ENCODE assay signal across 15 cellular contexts in genomic region chr17:78739331-78739853, GRCh38. TPM values are rescaled to one million over a fixed set of nuclear protein-coding genes. Genes with fewer than 3 reads are reported as not detected.
DNase-seq lines count a peak whose midpoint lies in the region; ATAC-seq, FAIRE-seq and TF ChIP-seq lines count a peak whose summit lies in the region.
"Had no signal": no experiment of that assay in that cellular context is flagged by ENCODE, and none has a peak within 500 bp of the region (broad histone marks: within the 10 kb centered on the region; RNA-seq: fewer than 3 reads in every experiment).

No MANE protein-coding gene starts in this region.

- in situ Hi-C loops in K562 (cut with MboI): no loop called here

- H2BK15ac ChIP-seq in mesendoderm (replicated peaks; ENCODE audit: low read depth): no peak overlapping the region

- no peak for FAIRE-seq in K562 (lab: Jason Lieb, UNC)

- H3K9ac ChIP-seq in K562 (ENCODE audit: insufficient read depth in 1 of 2, low read depth in 2 of 2, low read length in 2 of 2) (no peak overlapping the region), mesendoderm (ENCODE audit: low read length) (no peak overlapping the region)

- H3K27ac Mint-ChIP-seq in stimulated activated effector memory CD8-positive, alpha-beta T cell treated with anti-CD3 and anti-CD28 coated beads, Interleukin-12 subunit alpha, Interleukin-12 subunit beta, amount 100 ng/mL, for 72 hours: peak overlapping the region; percentile 88
- no peak overlapping the region for H3K27ac Mint-ChIP-seq in type B pancreatic cell
- H3K27ac Mint-ChIP-seq: nephron had no signal

- intact Hi-C loops in K562 (cut with micrococcal nuclease): no loop called here

- H3K79me2 ChIP-seq in K562 (ENCODE audit: control insufficient read depth, insufficient read depth, low read length): peaks cover 34% of the 10 kb centered on the region
- no peaks in the 10 kb centered on the region for H3K79me2 ChIP-seq in mesendoderm (ENCODE audit: control insufficient read depth, insufficient read depth, low read length)

- H3K56ac ChIP-seq in mesendoderm (ENCODE audit: low read length): no peak overlapping the region

- no peaks in the 10 kb centered on the region for H3K27me3 Mint-ChIP-seq in type B pancreatic cell

- H3K27ac ChIP-seq in K562 (ENCODE audit: extremely low read depth, low read depth, low read length): no peak overlapping the region
- no peak overlapping the region for H3K27ac ChIP-seq in mesendoderm (ENCODE audit: low read depth, low read length)

- H3K9me3 ChIP-seq in K562 (replicated peaks; ENCODE audit: control insufficient read depth, insufficient read depth, low read depth, low read length): no peaks in the 10 kb centered on the region

- peaks cover 85% of the 10 kb centered on the region for H3K36me3 Mint-ChIP-seq in stimulated activated effector memory CD8-positive, alpha-beta T cell treated with anti-CD3 and anti-CD28 coated beads, Interleukin-12 subunit alpha, Interleukin-12 subunit beta, amount 100 ng/mL, for 72 hours
- H3K36me3 Mint-ChIP-seq in type B pancreatic cell: peaks cover 8% of the 10 kb centered on the region

- H3K4me3 Mint-ChIP-seq in stimulated activated effector memory CD8-positive, alpha-beta T cell treated with anti-CD3 and anti-CD28 coated beads, Interleukin-12 subunit alpha, Interleukin-12 subunit beta, amount 100 ng/mL, for 72 hours: peak overlapping the region; percentile 31
- no peak overlapping the region for H3K4me3 Mint-ChIP-seq in type B pancreatic cell
- H3K4me3 Mint-ChIP-seq: H9, nephron had no signal

- no peak overlapping the region for H4K5ac ChIP-seq in mesendoderm (ENCODE audit: low read length)

- no peak overlapping the region for H3K4ac ChIP-seq in mesendoderm (ENCODE audit: low read depth, low read length)

- peaks cover 4% of the 10 kb centered on the region for H3K9me1 ChIP-seq in K562 (ENCODE audit: control insufficient read depth, insufficient read depth, low read length)

- H2BK120ac ChIP-seq in mesendoderm (ENCODE audit: low read depth, low read length): no peak overlapping the region

- H3K18ac ChIP-seq in mesendoderm (ENCODE audit: low read length): no peak overlapping the region

- TF ChIP-seq CTCF in K562 (IDR thresholded peaks at IDR 0.05 in 2 of 3, conservative IDR thresholded peaks at IDR 0.05 in 1 of 3; ENCODE audit: insufficient read depth in 2 of 3, low read depth in 1 of 3, low read length in 3 of 3) (no peak), type B pancreatic cell (conservative IDR thresholded peaks at IDR 0.05) (no peak)

- no peak overlapping the region for H2AK5ac ChIP-seq in mesendoderm (ENCODE audit: low read length)

- DNase-seq in activated CD8-positive, alpha-beta memory T cell treated with anti-CD3 and anti-CD28 coated beads for 24 hours: peak; percentile 60
- no peak for DNase-seq in activated CD8-positive, alpha-beta memory T cell treated with anti-CD3 and anti-CD28 coated beads, Interleukin-2, amount 50 U/mL, for 48 hours
- DNase-seq in MV-4-11 (lab: John Stamatoyannopoulos, UW) (peak; percentile 28), K562 (ENCODE audit: extremely low read depth in 1 of 4, low spot score in 3 of 4) (no peak), mesendoderm (no peak), type B pancreatic cell (ENCODE audit: extremely low spot score, unreplicated experiment) (no peak), HCEC 1CT (no peak)
- DNase-seq in stimulated activated effector memory CD8-positive, alpha-beta T cell treated with anti-CD3 and anti-CD28 coated beads, Interleukin-12 subunit alpha, Interleukin-12 subunit beta, amount 100 ng/mL, for 72 hours (ENCODE audit: low spot score in 2 of 2): no peak
- DNase-seq: H9; IMR-90; NCI-H2171; PC-3; stimulated activated naive CD4-positive, alpha-beta T cell had no signal

- H3K9me3 Mint-ChIP-seq in stimulated activated effector memory CD8-positive, alpha-beta T cell treated with anti-CD3 and anti-CD28 coated beads, Interleukin-12 subunit alpha, Interleukin-12 subunit beta, amount 100 ng/mL, for 72 hours: no peaks in the 10 kb centered on the region
- H3K9me3 Mint-ChIP-seq in type B pancreatic cell: no peaks in the 10 kb centered on the region
- H3K9me3 Mint-ChIP-seq: H9, nephron had no signal

- POLR2A ChIA-PET in K562 (lab: Yijun Ruan, JAX): interaction anchor here (0.7 kb wide), 1 partner anchor 275 kb away, joined by 3 read pairs; no protein-coding TSS in a partner anchor

- WGBS in K562 (ENCODE audit: insufficient coverage, low coverage, missing lambda C conversion rate): 78% methylated on average over 6 of the region's 7 CpGs
- no CpG with 5 or more reads among the region's 7 CpGs for WGBS in mesendoderm (ENCODE audit: extremely low coverage, insufficient coverage, low lambda C conversion rate)

- H3K27me3 ChIP-seq in K562 (ENCODE audit: control insufficient read depth in 2 of 2, insufficient read depth in 2 of 2, low read length in 2 of 2) (no peaks in the 10 kb centered on the region), mesendoderm (ENCODE audit: insufficient read depth, low read length, poor library complexity) (no peaks in the 10 kb centered on the region)

- peaks cover 90% of the 10 kb centered on the region for H3K4me1 Mint-ChIP-seq in stimulated activated effector memory CD8-positive, alpha-beta T cell treated with anti-CD3 and anti-CD28 coated beads, Interleukin-12 subunit alpha, Interleukin-12 subunit beta, amount 100 ng/mL, for 72 hours
- H3K4me1 Mint-ChIP-seq in type B pancreatic cell (ENCODE audit: unreplicated experiment): peaks cover 58% of the 10 kb centered on the region

- no peak overlapping the region for H2AFZ ChIP-seq in K562 (ENCODE audit: low read depth, low read length)

- no peak overlapping the region for H3K4me3 ChIP-seq in K562
- no peak overlapping the region for H3K4me3 ChIP-seq in mesendoderm (ENCODE audit: low read length)

- no peak for TF ChIP-seq POLR2A in K562 (conservative IDR thresholded peaks at IDR 0.05)

- no peak for ATAC-seq in K562
- no peak for ATAC-seq in stimulated activated effector memory CD8-positive, alpha-beta T cell treated with anti-CD3 and anti-CD28 coated beads, Interleukin-12 subunit alpha, Interleukin-12 subunit beta, amount 100 ng/mL, for 72 hours
- ATAC-seq: esophagus mucosa, PC-3 had no signal

- H3K79me1 ChIP-seq in mesendoderm (ENCODE audit: low read length): peaks cover 3% of the 10 kb centered on the region

- no peak for TF ChIP-seq EP300 in K562 (IDR thresholded peaks at IDR 0.05; ENCODE audit: low read length)

- H4K8ac ChIP-seq in mesendoderm (ENCODE audit: low read depth, low read length): no peak overlapping the region

- TF ChIP-seq RAD21 in K562 (CRISPR knock-in tag; conservative IDR thresholded peaks at IDR 0.05 in 1 of 2, IDR thresholded peaks at IDR 0.05 in 1 of 2): no peak

- H3K36me3 ChIP-seq in K562 (ENCODE audit: control insufficient read depth, insufficient read depth, low read length) (no peaks in the 10 kb centered on the region), mesendoderm (ENCODE audit: control insufficient read depth, insufficient read depth, low read length) (no peaks in the 10 kb centered on the region)

- CTCF ChIA-PET in K562 (lab: Yijun Ruan, JAX; ENCODE audit: low intra/inter-chr PET ratio): no interaction called here

- BruUV-seq in K562 (replicated peaks; lab: Mats Ljungman, UMichigan): no TSS peak

- peaks cover 37% of the 10 kb centered on the region for H4K20me1 ChIP-seq in K562 (replicated peaks; ENCODE audit: control insufficient read depth, insufficient read depth, low read length)

- H2BK5ac ChIP-seq in mesendoderm (ENCODE audit: low read length): no peak overlapping the region

- peaks cover 20 to 28% of the 10 kb centered on the region in 2 experiments for H3K4me1 ChIP-seq in K562 (replicated peaks in 1 of 2; ENCODE audit: control insufficient read depth in 2 of 2, insufficient read depth in 2 of 2, low read length in 2 of 2)
- H3K4me1 ChIP-seq in mesendoderm (ENCODE audit: control insufficient read depth, low read depth, low read length): peaks cover 24% of the 10 kb centered on the region

- H3K4me2 ChIP-seq in K562 (ENCODE audit: insufficient read depth, low read length): no peak overlapping the region
- H3K4me2 ChIP-seq in mesendoderm (ENCODE audit: low read length): no peak overlapping the region

- no peak overlapping the region for H3K23ac ChIP-seq in mesendoderm (ENCODE audit: low read length)

TF ChIP-seq in K562, 482 proteins besides CTCF, POLR2A, EP300 and RAD21 (continues in another document):
- TF ChIP-seq HOXB6 (CRISPR knock-in tag; IDR thresholded peaks at IDR 0.05; ENCODE audit: borderline replicate concordance) (no peak), ZNF316 (IDR thresholded peaks at IDR 0.05) (peak; percentile 51)

RNA-seq across cellular contexts. Expression of gene CYTH1, which starts 42.7 kb away (rescaled TPM):
- total RNA-seq in K562 (2011; cell fraction: chromatin; rRNA removed; ENCODE audit: low replicate concordance): 59.2 and 70.8 TPM in 2 replicates
- 27.7 and 37.1 TPM in 2 replicates for total RNA-seq in K562 (2011; cell fraction: nucleolus; rRNA removed)
- 34.9 and 43.7 TPM in 2 replicates for total RNA-seq in K562 (2011; cell fraction: nucleoplasm; rRNA removed)
- 15.0 and 15.1 TPM in 2 replicates for total RNA-seq in K562 (2014; rRNA removed)
- total RNA-seq in K562 (2014; rRNA removed; fragmentation: Illumina TruSeq; extraction: Trizol): 16.8 and 18.3 TPM in 2 replicates
- total RNA-seq in K562 (2015; rRNA removed; fragmentation: Illumina TruSeq; extraction: Trizol): 19.6 and 21.2 TPM in 2 replicates
- 24.4 and 27.7 TPM in 2 replicates for total RNA-seq in K562 (2021)
- 16.1 and 16.5 TPM in 2 replicates for polyA plus RNA-seq in K562 (2011; rRNA removed)
- 14.2 and 14.9 TPM in 2 replicates for polyA plus RNA-seq in K562 (2011; cell fraction: cytosol; rRNA removed)
- polyA plus RNA-seq in K562 (2011; cell fraction: nucleus; rRNA removed): 71.2 and 83.3 TPM in 2 replicates
- polyA plus RNA-seq in K562 (2012): 17.4 and 27.1 TPM in 2 replicates
- polyA plus RNA-seq in K562 (2014; fragmentation: Illumina TruSeq; extraction: Trizol): 20.5 and 24.1 TPM in 2 replicates
- under 1 TPM; 0.52 to 0.70 TPM for polyA plus RNA-seq in K562 (2014; fragmentation: Nextera tagmentation; extraction: Ambion mirVana)
- 25.1 and 25.4 TPM in 2 replicates for polyA plus RNA-seq in K562 (2014; rRNA removed)
- polyA minus RNA-seq in K562 (2011; rRNA and poly(A)+ RNA removed): 12.2 and 12.3 TPM in 2 replicates
- polyA minus RNA-seq in K562 (2011; cell fraction: cytosol; rRNA and poly(A)+ RNA removed): 6.5 and 8.0 TPM in 2 replicates
- 12.8 and 20.0 TPM in 2 replicates for polyA minus RNA-seq in K562 (2011; cell fraction: nucleus; rRNA and poly(A)+ RNA removed)
- 6.8 TPM for polyA plus RNA-seq in mesendoderm (2013, experiment 1 of 2)
- 6.3 TPM for polyA plus RNA-seq in mesendoderm (2013, experiment 2 of 2)
- 18.8 and 30.3 TPM in 2 replicates for total RNA-seq in type B pancreatic cell (ENCODE audit: low replicate concordance)

Comparison
In these comparisons a context has a peak if more than half of its experiments do, and no peak if none do; other contexts are left out.
1. DNase-seq: peak in activated CD8-positive, alpha-beta memory T cell treated with anti-CD3 and anti-CD28 coated beads for 24 hours (single experiment) and MV-4-11 (single experiment); none in activated CD8-positive, alpha-beta memory T cell treated with anti-CD3 and anti-CD28 coated beads, Interleukin-2, amount 50 U/mL, for 48 hours (single experiment), K562 (0 of 4), stimulated activated effector memory CD8-positive, alpha-beta T cell treated with anti-CD3 and anti-CD28 coated beads, Interleukin-12 subunit alpha, Interleukin-12 subunit beta, amount 100 ng/mL, for 72 hours (0 of 2), mesendoderm (single experiment), type B pancreatic cell (single experiment) and HCEC 1CT (single experiment).